In the genomic region with DNA sequence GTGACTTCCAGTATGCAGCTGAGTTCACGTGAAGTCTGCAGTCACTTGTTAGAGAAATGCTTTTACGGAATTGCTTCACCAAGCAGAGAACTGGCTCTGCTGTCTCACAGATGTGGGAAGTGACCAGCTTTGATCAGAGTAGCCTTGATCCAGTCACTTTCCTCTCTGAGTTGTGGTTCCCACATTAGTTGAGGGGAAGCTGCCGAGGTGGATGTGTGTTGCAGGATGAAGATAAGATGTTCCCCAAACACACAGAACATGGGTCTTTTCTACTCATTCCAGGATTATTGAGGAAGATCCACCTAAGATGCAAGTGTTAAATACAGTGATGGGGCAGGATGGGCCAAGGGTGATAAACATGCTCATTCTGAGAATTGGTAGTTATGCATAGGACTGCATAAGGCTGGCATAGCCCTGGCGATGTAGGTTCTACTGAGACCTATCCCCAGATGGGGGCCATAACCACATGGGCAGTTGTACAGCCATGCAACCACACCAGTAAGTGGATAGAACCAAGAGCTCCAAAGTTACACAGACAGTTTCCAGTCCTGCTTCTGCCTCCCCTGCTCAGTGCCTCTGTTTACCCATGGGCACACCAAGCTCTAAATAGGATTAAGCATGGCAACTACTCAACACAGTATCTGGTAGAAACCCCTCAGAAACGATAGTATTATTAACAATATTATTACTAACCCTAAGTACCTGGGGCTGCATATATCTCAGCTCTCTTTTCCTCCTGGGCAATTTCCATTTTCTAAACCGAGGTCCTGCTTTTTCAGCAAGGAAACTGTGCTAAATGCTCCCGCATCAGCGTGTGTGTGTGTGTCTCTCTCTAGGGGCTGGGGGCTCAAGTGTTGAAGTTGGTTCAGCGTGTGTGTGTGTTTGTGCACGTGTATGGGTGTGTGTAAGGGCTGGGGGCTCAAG, we compare ENCODE assay signal across 8 cellular contexts.
DNase-seq lines count a peak whose midpoint lies in the region; ATAC-seq, FAIRE-seq and TF ChIP-seq lines count a peak whose summit lies in the region.

No MANE protein-coding gene starts in this region.

- H3K4me1 Mint-ChIP-seq in T-helper 17 cell = peaks cover 11% of the 10 kb centered on the region

- H3K9me3 ChIP-seq in T-helper 17 cell (ENCODE audit: control insufficient read depth, low read length, poor library complexity, severe bottlenecking) = no peaks in the 10 kb centered on the region

- ATAC-seq in T-helper 17 cell = no peak
- no peak for ATAC-seq in GM21360 (IDR thresholded peaks at IDR 0.05; ENCODE audit: unreplicated experiment)
- no peak for ATAC-seq in GM18858 (IDR thresholded peaks at IDR 0.05; ENCODE audit: unreplicated experiment)

- TF ChIP-seq CTCF in fibroblast of villous mesenchyme (IDR thresholded peaks at IDR 0.05; ENCODE audit: insufficient read depth, low read depth, low read length) (no peak), D721Med (IDR thresholded peaks at IDR 0.05; ENCODE audit: insufficient read depth, missing control alignments) (no peak)

- DNase-seq in T-helper 17 cell (no peak), fibroblast of villous mesenchyme (ENCODE audit: low read depth) (no peak), renal cortical epithelial cell (ENCODE audit: low read depth) (peak; percentile 7), RKO (ENCODE audit: low spot score) (no peak), D721Med (ENCODE audit: insufficient read length, low spot score) (no peak)

- no peaks in the 10 kb centered on the region for H3K36me3 Mint-ChIP-seq in T-helper 17 cell (ENCODE audit: low read depth)

- no peak for FAIRE-seq in D721Med (lab: Jason Lieb, UNC)

- H3K4me3 ChIP-seq in GM08714 (ENCODE audit: low read length) (peak overlapping the region; percentile 43; the same call in 1 of the 2 replicates), fibroblast of villous mesenchyme (ENCODE audit: low read depth, low read length) (peak overlapping the region; percentile 63)

- peak overlapping the region; percentile 93 for H3K27ac Mint-ChIP-seq in T-helper 17 cell

- peak overlapping the region; percentile 91 for H3K4me3 Mint-ChIP-seq in T-helper 17 cell

- peaks cover 3% of the 10 kb centered on the region for H3K27me3 Mint-ChIP-seq in T-helper 17 cell
